In the genomic region with DNA sequence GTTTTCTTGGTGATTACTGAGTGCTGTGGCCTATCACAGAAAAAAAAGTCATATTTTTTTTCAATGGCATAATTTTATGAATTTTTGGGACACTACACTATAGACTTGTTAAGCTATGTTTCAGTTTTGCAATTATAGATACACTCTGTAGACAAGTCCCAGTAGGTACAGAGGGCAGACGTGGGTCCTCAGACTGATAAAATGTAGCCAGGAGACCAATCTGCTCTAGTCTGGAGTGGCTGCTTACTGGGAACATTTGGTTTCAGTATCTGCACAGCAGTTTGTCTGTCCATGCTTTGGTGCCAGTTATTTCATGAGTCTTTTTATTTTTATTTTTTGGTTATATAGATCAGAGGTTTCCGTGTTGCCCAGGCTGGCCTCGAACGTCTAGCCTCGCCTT, we compare ENCODE assay signal across 23 cellular contexts. TPM values are rescaled to one million over a fixed set of nuclear protein-coding genes. Genes with fewer than 3 reads are reported as not detected.
A peak's percentile ranks its signal among the peaks of the same experiment; 100 is the strongest.
DNase-seq lines count a peak whose midpoint lies in the region; ATAC-seq lines count a peak whose summit lies in the region.
"Had no signal": no experiment of that assay in that cellular context is flagged by ENCODE, and none has a peak within 500 bp of the region (broad histone marks: within the 10 kb centered on the region; RNA-seq: fewer than 3 reads in every experiment).

No MANE protein-coding gene starts in this region.

- no peaks in the 10 kb centered on the region for H3K27me3 ChIP-seq in right cardiac atrium (ENCODE audit: control insufficient read depth, insufficient read depth)
- H3K27me3 ChIP-seq in subcutaneous abdominal adipose tissue (ENCODE audit: control insufficient read depth in 5 of 5, insufficient read depth in 4 of 5, low read length in 5 of 5): no peaks in the 10 kb centered on the region
- H3K27me3 ChIP-seq: BE2C, BLaER1 had no signal

- peaks cover 0 to 6% (median 4%) of the 10 kb centered on the region in 5 donors for H3K36me3 ChIP-seq in subcutaneous abdominal adipose tissue (ENCODE audit: control insufficient read depth in 5 of 5, insufficient read depth in 5 of 5, low read length in 5 of 5)
- H3K36me3 ChIP-seq: BE2C, BLaER1 had no signal

- H3K9me3 ChIP-seq in right cardiac atrium (ENCODE audit: control insufficient read depth, low read length): no peaks in the 10 kb centered on the region
- H3K9me3 ChIP-seq in subcutaneous abdominal adipose tissue (ENCODE audit: control insufficient read depth in 5 of 5, low read length in 5 of 5): no peaks in the 10 kb centered on the region
- H3K9me3 ChIP-seq: BE2C had no signal

- ATAC-seq in Right ventricle myocardium superior (ENCODE audit: poor library complexity) (peak; percentile 61), right cardiac atrium (no peak), left ventricle myocardium superior (peak; percentile 54), left cardiac atrium (no peak)
- ATAC-seq: GM12878 had no signal

- H3K4me3 ChIP-seq in right cardiac atrium (ENCODE audit: low read length) (no peak overlapping the region), subcutaneous abdominal adipose tissue (ENCODE audit: low read depth in 1 of 5, low read length in 5 of 5) (no peak overlapping the region)
- H3K4me3 ChIP-seq: BLaER1, GM12878 had no signal

- no peak for DNase-seq in Right ventricle myocardium superior
- DNase-seq in right cardiac atrium: no peak
- no peak for DNase-seq in left ventricle myocardium superior
- DNase-seq in left cardiac atrium: no peak
- DNase-seq in NCI-H446 treated with DMSO at 0.1 percent for 48 hours (lab: John Stamatoyannopoulos, UW): no peak
- DNase-seq: 8988T; ACHN; BE2C; C1 segment of cervical spinal cord; CD4-positive, alpha-beta memory T cell; CD4-positive, CD25-positive, alpha-beta regulatory T cell; CD8-positive, alpha-beta memory T cell; COR-L47; DMS 273 treated with DMSO at 0.1 percent for 48 hours; DMS153; DMS53; DMS79; DND-41; EL; GDM1 had no signal

- peak overlapping the region in 1 of 5 donors; percentile 25 for H3K9ac ChIP-seq in subcutaneous abdominal adipose tissue (ENCODE audit: low read length in 5 of 5)
- H3K9ac ChIP-seq: BLaER1 had no signal

- H3K4me1 ChIP-seq in right cardiac atrium (ENCODE audit: control insufficient read depth, insufficient read depth, low read length) (peaks cover 11% of the 10 kb centered on the region), subcutaneous abdominal adipose tissue (ENCODE audit: control insufficient read depth in 5 of 5, insufficient read depth in 5 of 5, low read length in 5 of 5) (peaks cover 6 to 38% (median 24%) of the 10 kb centered on the region in 5 donors)

- WGBS in right cardiac atrium: 82% methylated on average over 5 of the region's 5 CpGs

- intact Hi-C loops in Right ventricle myocardium superior (cut with DNase I): no loop called here
- intact Hi-C loops in right cardiac atrium (cut with DNase I): no loop called here
- intact Hi-C loops in left ventricle myocardium superior (cut with micrococcal nuclease): no loop called here
- intact Hi-C loops in left cardiac atrium (cut with DNase I): no loop called here

- H3K27ac ChIP-seq in right cardiac atrium (ENCODE audit: low read length) (no peak overlapping the region), subcutaneous abdominal adipose tissue (ENCODE audit: low read depth, low read length) (peak overlapping the region; percentile 43)
- H3K27ac ChIP-seq: BLaER1 had no signal

RNA-seq across cellular contexts. Expression of gene ITGA9, which starts 35.8 kb away (rescaled TPM):
- total RNA-seq in Right ventricle myocardium superior (50.3 TPM), right cardiac atrium (10 to 100 TPM; 19.0 to 56.5 (median 32.6) TPM), left ventricle myocardium superior (44.2 TPM), left cardiac atrium (10 to 100 TPM; 11.1 to 29.1 TPM)
- 5.7 TPM for polyA plus RNA-seq in right cardiac atrium
- polyA plus RNA-seq: CD4-positive, alpha-beta memory T cell; CD4-positive, CD25-positive, alpha-beta regulatory T cell; CD8-positive, alpha-beta memory T cell had no signal

Comparison
In these comparisons a context has a peak if more than half of its experiments do, and no peak if none do; other contexts are left out.
1. ATAC-seq: peak in Right ventricle myocardium superior (single experiment) and left ventricle myocardium superior (single experiment); none in right cardiac atrium (0 of 2) and left cardiac atrium (0 of 2).